18 cellular contexts compared by ENCODE assay signal in the genomic region with DNA sequence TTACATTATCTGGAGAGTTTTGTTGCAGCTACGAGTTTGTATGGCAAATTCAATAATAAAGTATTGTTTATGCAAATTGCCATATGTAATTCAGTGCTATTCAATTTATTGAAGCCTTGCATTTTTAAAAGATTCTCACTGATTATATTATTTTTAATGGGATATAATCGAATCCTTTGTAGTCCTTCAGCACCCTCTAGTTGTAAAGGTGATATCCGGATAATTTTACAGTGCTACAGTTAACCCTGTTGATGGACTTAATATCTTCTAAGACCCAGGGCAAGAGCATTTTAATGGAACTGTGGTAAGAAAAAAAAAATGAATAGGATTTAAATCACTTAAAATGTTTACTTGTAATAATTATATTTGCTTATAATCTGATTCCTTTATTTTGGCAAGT. TPM values are rescaled to one million over a fixed set of nuclear protein-coding genes. Genes with fewer than 3 reads are reported as not detected.
DNase-seq lines count a peak whose midpoint lies in the region; ATAC-seq, FAIRE-seq and TF ChIP-seq lines count a peak whose summit lies in the region.
"Had no signal": no experiment of that assay in that cellular context is flagged by ENCODE, and none has a peak within 500 bp of the region (broad histone marks: within the 10 kb centered on the region; RNA-seq: fewer than 3 reads in every experiment).

No MANE protein-coding gene starts in this region.

- no peaks in the 10 kb centered on the region for H3K4me1 ChIP-seq in pancreas

- no peaks in the 10 kb centered on the region for H3K27me3 ChIP-seq in pancreas
- no peaks in the 10 kb centered on the region for H3K27me3 ChIP-seq in H7 (ENCODE audit: control insufficient read depth, insufficient read depth, low read length)

- H3K36me3 ChIP-seq in pancreas (no peaks in the 10 kb centered on the region), H7 (replicated peaks; ENCODE audit: control insufficient read depth, insufficient read depth, low read length) (no peaks in the 10 kb centered on the region)

- no peak overlapping the region for H3K27ac ChIP-seq in pancreas

- DNase-seq in NCI-H2171 treated with DMSO at 0.1 percent for 48 hours (lab: John Stamatoyannopoulos, UW) (peak; percentile 3), NCI-H2171 (lab: John Stamatoyannopoulos, UW) (no peak), NCI-H69 (lab: John Stamatoyannopoulos, UW) (peak; percentile 10), dermis blood vessel endothelial cell (peak; percentile 1), pancreas (no peak), GM20000 (ENCODE audit: low spot score) (no peak), H7 (no peak)
- no peak for DNase-seq in stimulated activated CD4-positive, alpha-beta T cell treated with anti-CD3 and anti-CD28 coated beads, Interleukin-2, amount 100 ng/mL, for 48 hours
- DNase-seq: activated CD4-positive, alpha-beta T cell treated with anti-CD3 and anti-CD28 coated beads, Interleukin-2, amount 50 U/mL, for 48 hours; activated naive CD4-positive, alpha-beta T cell treated with anti-CD3 and anti-CD28 coated beads, Interleukin-2, amount 50 U/mL, for 16 hours; effector memory CD8-positive, alpha-beta T cell; MM.1S; T-helper 1 cell had no signal

- intact Hi-C loops in pancreas (cut with DNase I) = no loop called here

- WGBS in pancreas, 2 donors = 24 to 25% methylated on average over 3 of the region's 3 CpGs

- H3K4me3 ChIP-seq in pancreas (no peak overlapping the region), H7 (ENCODE audit: insufficient read depth, low read depth, low read length) (no peak overlapping the region)

- TF ChIP-seq CTCF in pancreas (IDR thresholded peaks at IDR 0.05) (no peak), GM20000 (IDR thresholded peaks at IDR 0.05; ENCODE audit: extremely low read depth, missing control alignments) (no peak)

- no peaks in the 10 kb centered on the region for H3K9me3 ChIP-seq in pancreas

- ATAC-seq in pancreas = no peak
- ATAC-seq: effector memory CD8-positive, alpha-beta T cell; natural killer cell treated with Interleukin-12 subunit alpha and Interleukin-12 subunit beta and Interleukin-15 and Interleukin-18, amount 100 ng/mL, for 72 hours; stimulated activated memory B cell treated with anti-CD40 and anti-IgM and Interleukin-4, amounts not matched to agents 10 μg/mL and 1 μg/mL and 100 μg/mL, for 72 hours had no signal

- peak; percentile 26 for FAIRE-seq in pancreas (lab: Jason Lieb, UNC)
- FAIRE-seq: islet of Langerhans had no signal

RNA-seq across cellular contexts. Expression of gene GRIA2, which starts 48.5 kb away (rescaled TPM):
- total RNA-seq in dermis blood vessel endothelial cell (not detected in 2 replicates), pancreas (1 to 10 TPM in 4 of 6 donors, under 1 TPM in 2; 0.69 to 2.2 (median 1.5) TPM)
- polyA plus RNA-seq in pancreas = 1 to 10 TPM; 1.1 to 6.0 TPM
- total RNA-seq in H7 (2014; rRNA removed; shearing (Covaris generic)) = not detected in 2 replicates
- total RNA-seq: H4; natural killer cell treated with Interleukin-12 subunit alpha and Interleukin-12 subunit beta and Interleukin-15 and Interleukin-18, amount 100 ng/mL, for 72 hours; NCI-H460 had no signal

Comparison
In these comparisons a context has a peak if more than half of its experiments do, and no peak if none do; other contexts are left out.
1. DNase-seq: peak in NCI-H2171 treated with DMSO at 0.1 percent for 48 hours (single experiment), NCI-H69 (single experiment) and dermis blood vessel endothelial cell (single experiment); none in NCI-H2171 (single experiment), pancreas (0 of 6), GM20000 (single experiment), H7 (single experiment) and stimulated activated CD4-positive, alpha-beta T cell treated with anti-CD3 and anti-CD28 coated beads, Interleukin-2, amount 100 ng/mL, for 48 hours (0 of 2).